In genomic region chr19:15125232-15126067, GRCh38 we compare ENCODE assay signal across 1 cellular context.
TF ChIP-seq lines count a peak whose summit lies in the region.

No MANE protein-coding gene starts in this region.

TF ChIP-seq in A549, 52 proteins besides CTCF, POLR2A, EP300 and RAD21 (continued from another document):
- TF ChIP-seq REST (IDR thresholded peaks at IDR 0.05) (no peak), NR3C1 (IDR thresholded peaks at IDR 0.05) (no peak), ELK1 (IDR thresholded peaks at IDR 0.05; ENCODE audit: low read depth, low read length) (no peak), MAX (IDR thresholded peaks at IDR 0.05) (peak; percentile 79), ATOH8 (CRISPR knock-in tag; IDR thresholded peaks at IDR 0.05; ENCODE audit: low read depth) (no peak), CEBPB (IDR thresholded peaks at IDR 0.05) (no peak; a peak in 1 of 4 replicates), ESRRA (IDR thresholded peaks at IDR 0.05; ENCODE audit: borderline replicate concordance, low read length) (no peak), SREBF2 (IDR thresholded peaks at IDR 0.05) (no peak), FOSB (CRISPR knock-in tag; IDR thresholded peaks at IDR 0.05) (no peak), FOSL2 (IDR thresholded peaks at IDR 0.05) (no peak), FOSL2 (CRISPR knock-in tag; IDR thresholded peaks at IDR 0.05) (no peak), GATA3 (IDR thresholded peaks at IDR 0.05; ENCODE audit: borderline replicate concordance) (no peak), RNF2 (IDR thresholded peaks at IDR 0.05; ENCODE audit: borderline replicate concordance, low read depth) (no peak), JUNB (IDR thresholded peaks at IDR 0.05) (no peak)
